9 cellular contexts compared by ENCODE assay signal in the genomic region with DNA sequence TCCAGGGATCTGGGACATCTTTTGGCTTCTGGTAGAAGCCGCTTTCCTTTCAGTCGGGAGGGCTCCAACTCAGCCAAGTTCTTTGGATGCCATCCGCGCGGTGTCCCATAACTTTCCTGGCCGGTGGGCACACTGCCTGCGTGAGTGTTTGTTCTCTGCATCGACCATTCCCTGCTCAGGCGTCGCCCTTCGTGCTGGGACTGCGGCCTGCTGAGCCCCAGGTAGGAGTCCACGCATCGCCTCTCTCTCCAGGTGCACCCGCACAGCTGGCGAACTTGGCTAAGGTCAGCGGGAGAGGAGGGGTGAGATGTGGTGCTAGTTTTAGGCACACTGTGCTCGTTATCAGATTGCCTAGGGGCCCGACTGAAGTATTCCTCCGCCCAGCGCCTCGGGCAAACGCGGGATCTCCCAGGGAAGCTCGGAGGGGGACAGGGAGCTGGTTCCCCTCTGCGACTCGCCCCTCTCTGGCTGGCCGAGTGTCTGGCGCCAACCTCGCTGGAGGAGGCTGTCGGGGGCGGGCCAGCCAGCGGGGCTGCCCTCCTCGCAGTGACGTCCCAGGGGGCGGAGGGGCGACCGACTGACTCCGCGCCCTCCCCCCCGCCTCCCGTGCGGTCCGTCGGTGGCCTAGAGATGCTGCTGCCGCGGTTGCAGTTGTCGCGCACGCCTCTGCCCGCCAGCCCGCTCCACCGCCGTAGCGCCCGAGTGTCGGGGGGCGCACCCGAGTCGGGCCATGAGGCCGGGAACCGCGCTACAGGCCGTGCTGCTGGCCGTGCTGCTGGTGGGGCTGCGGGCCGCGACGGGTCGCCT. TPM values are rescaled to one million over a fixed set of nuclear protein-coding genes. Genes with fewer than 3 reads are reported as not detected.
DNase-seq lines count a peak whose midpoint lies in the region; ATAC-seq and TF ChIP-seq lines count a peak whose summit lies in the region.
"Had no signal": no experiment of that assay in that cellular context is flagged by ENCODE, and none has a peak within 500 bp of the region (broad histone marks: within the 10 kb centered on the region; RNA-seq: fewer than 3 reads in every experiment).

A gene with protein sequence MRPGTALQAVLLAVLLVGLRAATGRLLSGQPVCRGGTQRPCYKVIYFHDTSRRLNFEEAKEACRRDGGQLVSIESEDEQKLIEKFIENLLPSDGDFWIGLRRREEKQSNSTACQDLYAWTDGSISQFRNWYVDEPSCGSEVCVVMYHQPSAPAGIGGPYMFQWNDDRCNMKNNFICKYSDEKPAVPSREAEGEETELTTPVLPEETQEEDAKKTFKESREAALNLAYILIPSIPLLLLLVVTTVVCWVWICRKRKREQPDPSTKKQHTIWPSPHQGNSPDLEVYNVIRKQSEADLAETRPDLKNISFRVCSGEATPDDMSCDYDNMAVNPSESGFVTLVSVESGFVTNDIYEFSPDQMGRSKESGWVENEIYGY (plus strand): TSS at position 607 of the 807 bp plus-strand sequence. CDS start 124 bp downstream, at position 731.

- H3K9me3 Mint-ChIP-seq in central memory CD8-positive, alpha-beta T cell: no peaks in the 10 kb centered on the region

- H3K9me3 ChIP-seq in skeletal muscle tissue (ENCODE audit: control insufficient read depth in 3 of 3, low read length in 3 of 3): no peaks in the 10 kb centered on the region

- peak within 1 kb of the TSS; percentile 57 for H3K27ac ChIP-seq in skeletal muscle tissue (ENCODE audit: low read depth, low read length)
- H3K27ac ChIP-seq: VCaP had no signal

- peaks cover 18% of the 10 kb centered on the region for H3K4me1 Mint-ChIP-seq in central memory CD8-positive, alpha-beta T cell

- peak within 1 kb of the TSS; percentile 48 to 69 (median 58) for H3K9ac ChIP-seq in skeletal muscle tissue (ENCODE audit: low read depth in 1 of 3, low read length in 3 of 3)

- H3K36me3 Mint-ChIP-seq in central memory CD8-positive, alpha-beta T cell (ENCODE audit: insufficient read depth): peaks cover 1% of the 10 kb centered on the region

- H3K27ac Mint-ChIP-seq in central memory CD8-positive, alpha-beta T cell (ENCODE audit: low read depth): no peak within 1 kb of the TSS

- peaks cover 0 to 2% (median 0%) of the 10 kb centered on the region in 3 donors for H3K27me3 ChIP-seq in skeletal muscle tissue (ENCODE audit: control insufficient read depth in 3 of 3, insufficient read depth in 3 of 3, low read length in 3 of 3)

- H3K4me3 ChIP-seq in skeletal muscle tissue (ENCODE audit: low read length in 3 of 3): peak within 1 kb of the TSS; percentile 61 to 77 (median 75)

- peaks cover 0 to 3% (median 3%) of the 10 kb centered on the region in 3 donors for H3K36me3 ChIP-seq in skeletal muscle tissue (ENCODE audit: control insufficient read depth in 3 of 3, insufficient read depth in 3 of 3, low read length in 3 of 3)

- peaks cover 94% of the 10 kb centered on the region for H3K27me3 Mint-ChIP-seq in central memory CD8-positive, alpha-beta T cell

- H3K4me3 Mint-ChIP-seq in central memory CD8-positive, alpha-beta T cell: peak within 1 kb of the TSS; percentile 73

- peaks cover 23 to 35% (median 27%) of the 10 kb centered on the region in 3 donors for H3K4me1 ChIP-seq in skeletal muscle tissue (ENCODE audit: control insufficient read depth in 3 of 3, insufficient read depth in 3 of 3, low read length in 3 of 3)

- peak; percentile 48 for DNase-seq in DMS53 (lab: John Stamatoyannopoulos, UW)
- DNase-seq in DMS53 treated with DMSO at 0.1 percent for 48 hours (lab: John Stamatoyannopoulos, UW; ENCODE audit: unreplicated experiment): no peak
- DNase-seq in central memory CD8-positive, alpha-beta T cell (ENCODE audit: low spot score in 2 of 2): no peak
- DNase-seq in islet precursor cell: peak; percentile 85

- ATAC-seq in SK-N-SH treated with all-trans-retinoic acid at 6 μM for 48 hours (peak; percentile 82), GM19467 (IDR thresholded peaks at IDR 0.05; ENCODE audit: unreplicated experiment) (no peak), HG02763 (IDR thresholded peaks at IDR 0.05; ENCODE audit: unreplicated experiment) (no peak)
- ATAC-seq in central memory CD8-positive, alpha-beta T cell (replicated peaks; ENCODE audit: extremely low read depth, poor library complexity, severe bottlenecking): peak; percentile 37

TF ChIP-seq in SK-N-SH treated with all-trans-retinoic acid at 6 μM for 48 hours, 23 proteins besides CTCF, POLR2A, EP300 and RAD21:
- TF ChIP-seq ZFP30 (CRISPR knock-in tag; IDR thresholded peaks at IDR 0.05): no peak
- TF ChIP-seq ZNF8 (CRISPR knock-in tag; IDR thresholded peaks at IDR 0.05): no peak
- TF ChIP-seq CSDC2 (CRISPR knock-in tag; IDR thresholded peaks at IDR 0.05): no peak
- TF ChIP-seq ZNF70 (CRISPR knock-in tag; IDR thresholded peaks at IDR 0.05): no peak

RNA-seq across cellular contexts. Expression of the gene that starts here (rescaled TPM):
- total RNA-seq in skeletal muscle tissue: 11.0 TPM

Comparison
In these comparisons a context has a peak if more than half of its experiments do, and no peak if none do; other contexts are left out.
1. DNase-seq: peak in DMS53 (single experiment) and islet precursor cell (single experiment); none in DMS53 treated with DMSO at 0.1 percent for 48 hours (single experiment) and central memory CD8-positive, alpha-beta T cell (0 of 2).
2. ATAC-seq: peak in SK-N-SH treated with all-trans-retinoic acid at 6 μM for 48 hours (single experiment) and central memory CD8-positive, alpha-beta T cell (single experiment); none in GM19467 (single experiment) and HG02763 (single experiment).